ENCODE assay signal across 23 cellular contexts in genomic region chr2:3596891-3597290, GRCh38. TPM values are rescaled to one million over a fixed set of nuclear protein-coding genes. Genes with fewer than 3 reads are reported as not detected.
"Had no signal": no experiment of that assay in that cellular context is flagged by ENCODE, and none has a peak within 500 bp of the region (broad histone marks: within the 10 kb centered on the region; RNA-seq: fewer than 3 reads in every experiment).

No MANE protein-coding gene starts in this region.

- H3K27ac ChIP-seq: dorsolateral prefrontal cortex, epithelial cell of prostate, left lung, suprapubic skin, transverse colon, uterus, WERI-Rb-1 had no signal

- H3K27ac Mint-ChIP-seq: activated CD4-positive, alpha-beta memory T cell treated with anti-CD3 and anti-CD28 coated beads for 36 hours; activated naive CD8-positive, alpha-beta T cell treated with anti-CD3 and anti-CD28 coated beads, Interleukin-2, amount 10 ng/mL, durations not matched to agents 7 days and 5 days; endodermal cell had no signal

- H3K36me3 Mint-ChIP-seq: activated naive CD8-positive, alpha-beta T cell treated with anti-CD3 and anti-CD28 coated beads, Interleukin-2, amount 10 ng/mL, durations not matched to agents 7 days and 5 days had no signal

- H3K4me3 ChIP-seq: dorsolateral prefrontal cortex, left lung, suprapubic skin, transverse colon, uterus had no signal

- H3K27me3 ChIP-seq: dorsolateral prefrontal cortex, suprapubic skin, transverse colon, uterus had no signal

- H3K4me1 ChIP-seq: left lung, suprapubic skin, transverse colon, uterus had no signal

- DNase-seq: activated naive CD8-positive, alpha-beta T cell treated with anti-CD3 and anti-CD28 coated beads, Interleukin-2, amount 10 ng/mL, durations not matched to agents 7 days and 5 days; activated T-cell treated with anti-CD3 and anti-CD28 coated beads, Interleukin-2, amount 50 U/mL, for 1 hour; amygdala; dorsolateral prefrontal cortex; endodermal cell; foreskin melanocyte; hypothalamus; islet precursor cell; nucleus accumbens; stimulated activated CD4-positive, alpha-beta T cell treated with anti-CD3 and anti-CD28 coated beads, Interleukin-2, amount 100 ng/mL, for 48 hours; T-helper 2 cell; transverse colon; uterus; WERI-Rb-1 had no signal

- H3K4me3 Mint-ChIP-seq: activated CD4-positive, alpha-beta memory T cell treated with anti-CD3 and anti-CD28 coated beads for 36 hours; activated naive CD8-positive, alpha-beta T cell treated with anti-CD3 and anti-CD28 coated beads, Interleukin-2, amount 10 ng/mL, durations not matched to agents 7 days and 5 days; endodermal cell had no signal

- H3K9me3 ChIP-seq: left lung, suprapubic skin, transverse colon, uterus had no signal

- ATAC-seq: left lung had no signal

- H3K9me3 Mint-ChIP-seq: activated CD4-positive, alpha-beta memory T cell treated with anti-CD3 and anti-CD28 coated beads for 36 hours; activated naive CD8-positive, alpha-beta T cell treated with anti-CD3 and anti-CD28 coated beads, Interleukin-2, amount 10 ng/mL, durations not matched to agents 7 days and 5 days; activated T-helper 2 cell treated with anti-CD3 and anti-CD28 coated beads, Interferon-gamma antibody, Interleukin-2, Interleukin-4, amounts not matched to agents 10 μg/mL and 5 μg/mL and 100 μg/mL, durations not matched to agents 14 hours and 24 hours and 36 hours; stimulated activated naive CD8-positive, alpha-beta T cell treated with anti-CD3 and anti-CD28 coated beads, Interleukin-15, amount 100 ng/mL, for 72 hours had no signal

- H3K36me3 ChIP-seq: left lung, suprapubic skin, transverse colon, uterus had no signal

RNA-seq across cellular contexts. Expression of gene COLEC11, which starts 2.0 kb away (rescaled TPM):
- total RNA-seq: activated T-helper 2 cell treated with anti-CD3 and anti-CD28 coated beads, Interferon-gamma antibody, Interleukin-2, Interleukin-4, amounts not matched to agents 10 μg/mL and 5 μg/mL and 100 μg/mL, durations not matched to agents 14 hours and 24 hours and 36 hours; SK-MEL-5; skeletal muscle tissue had no signal
- polyA plus RNA-seq: naive thymus-derived CD8-positive, alpha-beta T cell had no signal
